Comparison of ENCODE assay signal across 18 cellular contexts in genomic region chr12:121641343-121641630, GRCh38. TPM values are rescaled to one million over a fixed set of nuclear protein-coding genes. Genes with fewer than 3 reads are reported as not detected.
A peak's percentile ranks its signal among the peaks of the same experiment; 100 is the strongest.
DNase-seq lines count a peak whose midpoint lies in the region; ATAC-seq and TF ChIP-seq lines count a peak whose summit lies in the region.
"Had no signal": no experiment of that assay in that cellular context is flagged by ENCODE, and none has a peak within 500 bp of the region (broad histone marks: within the 10 kb centered on the region; RNA-seq: fewer than 3 reads in every experiment).

No MANE protein-coding gene starts in this region.

- H3K4me2 ChIP-seq in H9 (ENCODE audit: insufficient read depth, insufficient read length, low read length) = no peak overlapping the region

- peak overlapping the region; percentile 86 for H3K27ac Mint-ChIP-seq in activated naive CD8-positive, alpha-beta T cell
- H3K27ac Mint-ChIP-seq in activated naive CD8-positive, alpha-beta T cell treated with anti-CD3 and anti-CD28 coated beads for 36 hours = no peak overlapping the region
- H3K27ac Mint-ChIP-seq in H9 = peak overlapping the region in 2 of 3 experiments; percentile 61 to 62; a peak in 3 of 7 replicates
- peak overlapping the region; percentile 18 for H3K27ac Mint-ChIP-seq in activated naive CD8-positive, alpha-beta T cell treated with anti-CD3 and anti-CD28 coated beads, Interleukin-2, amount 50 U/mL, for 24 hours
- peak overlapping the region; percentile 50 for H3K27ac Mint-ChIP-seq in neural crest cell (ENCODE audit: unreplicated experiment)

- H3K27me3 Mint-ChIP-seq in activated naive CD8-positive, alpha-beta T cell = no peaks in the 10 kb centered on the region
- H3K27me3 Mint-ChIP-seq in activated naive CD8-positive, alpha-beta T cell treated with anti-CD3 and anti-CD28 coated beads for 36 hours = no peaks in the 10 kb centered on the region
- H3K27me3 Mint-ChIP-seq in H9 (ENCODE audit: low read depth) = no peaks in the 10 kb centered on the region
- H3K27me3 Mint-ChIP-seq in activated naive CD8-positive, alpha-beta T cell treated with anti-CD3 and anti-CD28 coated beads, Interleukin-2, amount 50 U/mL, for 24 hours = no peaks in the 10 kb centered on the region
- H3K27me3 Mint-ChIP-seq in neural crest cell (ENCODE audit: low read depth) = no peaks in the 10 kb centered on the region

- H3K9ac ChIP-seq in H9 (ENCODE audit: extremely low read depth, insufficient read length, low read length) = no peak overlapping the region

- H2BK120ac ChIP-seq in H9 (ENCODE audit: low read depth, low read length, poor library complexity, severe bottlenecking) = no peak overlapping the region

- H3K4me3 Mint-ChIP-seq in activated naive CD8-positive, alpha-beta T cell = no peak overlapping the region
- no peak overlapping the region for H3K4me3 Mint-ChIP-seq in activated naive CD8-positive, alpha-beta T cell treated with anti-CD3 and anti-CD28 coated beads for 36 hours
- H3K4me3 Mint-ChIP-seq in H9 (no peak overlapping the region), neural crest cell (no peak overlapping the region)
- no peak overlapping the region for H3K4me3 Mint-ChIP-seq in activated naive CD8-positive, alpha-beta T cell treated with anti-CD3 and anti-CD28 coated beads, Interleukin-2, amount 50 U/mL, for 24 hours

- no peak overlapping the region for H2BK20ac ChIP-seq in H9 (ENCODE audit: low read depth, low read length, poor library complexity, severe bottlenecking)

- no peak overlapping the region for H3T11ph ChIP-seq in H9 (ENCODE audit: low read length)

- H4K91ac ChIP-seq in H9 (ENCODE audit: insufficient read length, low read depth, low read length) = no peak overlapping the region

- no peak overlapping the region for H3K23ac ChIP-seq in H9 (ENCODE audit: insufficient read length, low read depth, low read length)

- H3K36me3 Mint-ChIP-seq in activated naive CD8-positive, alpha-beta T cell = no peaks in the 10 kb centered on the region
- peaks cover 25% of the 10 kb centered on the region for H3K36me3 Mint-ChIP-seq in activated naive CD8-positive, alpha-beta T cell treated with anti-CD3 and anti-CD28 coated beads for 36 hours
- H3K36me3 Mint-ChIP-seq in H9 (ENCODE audit: insufficient read depth in 1 of 3, low read depth in 3 of 3) = peaks cover 4 to 24% (median 15%) of the 10 kb centered on the region in 3 experiments; a peak in 6 of 7 replicates
- peaks cover 21% of the 10 kb centered on the region for H3K36me3 Mint-ChIP-seq in activated naive CD8-positive, alpha-beta T cell treated with anti-CD3 and anti-CD28 coated beads, Interleukin-2, amount 50 U/mL, for 24 hours (ENCODE audit: low read depth)
- no peaks in the 10 kb centered on the region for H3K36me3 Mint-ChIP-seq in neural crest cell (ENCODE audit: low read depth)

- no peak overlapping the region for H2BK5ac ChIP-seq in H9 (ENCODE audit: insufficient read length, low read length)

- no peak overlapping the region for H4K5ac ChIP-seq in H9 (ENCODE audit: insufficient read length, low read depth, low read length)

- no CpG with 5 or more reads among the region's 18 CpGs for whole genome bisulfite sequencing in H9 (ENCODE audit: extremely low coverage, insufficient read length, low lambda C conversion rate)

- no peak overlapping the region for H2BK12ac ChIP-seq in H9 (ENCODE audit: insufficient read length, low read depth, low read length)

- no peak for TF ChIP-seq CTCF in H9 (conservative IDR thresholded peaks at IDR 0.05)
- no peak for TF ChIP-seq CTCF in neural crest cell (conservative IDR thresholded peaks at IDR 0.05)

- H4K8ac ChIP-seq in H9 (replicated peaks; ENCODE audit: insufficient read length, low read depth, low read length) = no peak overlapping the region

- no peak overlapping the region for H3K14ac ChIP-seq in H9 (ENCODE audit: insufficient read depth, low read length)

- no peak for ATAC-seq in activated naive CD8-positive, alpha-beta T cell treated with anti-CD3 and anti-CD28 coated beads, Interleukin-2, amount 50 U/mL, for 24 hours
- ATAC-seq in HG02884 (IDR thresholded peaks at IDR 0.05; ENCODE audit: unreplicated experiment) = no peak

- no peaks in the 10 kb centered on the region for H3K27me3 ChIP-seq in H9 (ENCODE audit: insufficient read depth, low read length)
- H3K27me3 ChIP-seq in effector memory CD4-positive, alpha-beta T cell (replicated peaks; ENCODE audit: control insufficient read depth, insufficient read depth, low read length, poor library complexity, severe bottlenecking) = no peaks in the 10 kb centered on the region

- H2BK15ac ChIP-seq in H9 (ENCODE audit: low read depth, low read length) = no peak overlapping the region

- no peak overlapping the region for H3K4ac ChIP-seq in H9 (ENCODE audit: low read depth, low read length)

- no peak overlapping the region for H3K56ac ChIP-seq in H9 (ENCODE audit: insufficient read length, low read depth, low read length)

- H3K9me3 ChIP-seq in H9 (ENCODE audit: control insufficient read depth, low read depth, low read length) = no peaks in the 10 kb centered on the region
- no peaks in the 10 kb centered on the region for H3K9me3 ChIP-seq in effector memory CD4-positive, alpha-beta T cell (ENCODE audit: control insufficient read depth, low read length)
- H3K9me3 ChIP-seq: Caco-2, HAP-1 had no signal

- no peak overlapping the region for H3K4me3 ChIP-seq in effector memory CD4-positive, alpha-beta T cell (ENCODE audit: insufficient read depth, low read depth, low read length, poor library complexity, severe bottlenecking)
- H3K4me3 ChIP-seq: HAP-1 had no signal

- H3K79me1 ChIP-seq in H9 (ENCODE audit: insufficient read depth, low read depth, low read length, poor library complexity, severe bottlenecking) = peaks cover 11% of the 10 kb centered on the region

- no peak overlapping the region for H2AK5ac ChIP-seq in H9 (ENCODE audit: insufficient read length, low read length)

- no peaks in the 10 kb centered on the region; the same call in 1 of the 2 replicates for H3K4me1 ChIP-seq in H9 (ENCODE audit: insufficient read depth, low read length)
- peaks cover 18% of the 10 kb centered on the region for H3K4me1 ChIP-seq in effector memory CD4-positive, alpha-beta T cell (ENCODE audit: control insufficient read depth, insufficient read depth, low read length, poor library complexity, severe bottlenecking)
- H3K4me1 ChIP-seq: Caco-2 had no signal

- no peaks in the 10 kb centered on the region for H4K20me1 ChIP-seq in H9 (ENCODE audit: control insufficient read depth, insufficient read depth, insufficient read length)

- no peak for DNase-seq in activated naive CD8-positive, alpha-beta T cell treated with anti-CD3 and anti-CD28 coated beads for 36 hours
- no peak for DNase-seq in H9
- DNase-seq in activated naive CD8-positive, alpha-beta T cell treated with anti-CD3 and anti-CD28 coated beads, Interleukin-2, amount 50 U/mL, for 24 hours = no peak
- no peak for DNase-seq in neural crest cell (ENCODE audit: low read depth, low spot score)
- no peak for DNase-seq in effector memory CD4-positive, alpha-beta T cell
- DNase-seq in cerebellum (ENCODE audit: low spot score) = no peak
- DNase-seq: C1 segment of cervical spinal cord, Caco-2, NCI-H1436 treated with DMSO at 0.1 percent for 48 hours, NCI-H2081, NCI-H2227 treated with DMSO at 0.1 percent for 48 hours, NCI-H524 treated with DMSO at 0.1 percent for 48 hours, OCI-M1, RPMI8226 had no signal

- H3K23me2 ChIP-seq in H9 (ENCODE audit: insufficient read length, low read depth, low read length, poor library complexity, severe bottlenecking) = peaks cover 3% of the 10 kb centered on the region

- H3K27ac ChIP-seq in H9 (ENCODE audit: insufficient read length, low read depth, low read length) = no peak overlapping the region
- no peak overlapping the region for H3K27ac ChIP-seq in effector memory CD4-positive, alpha-beta T cell (ENCODE audit: insufficient read depth, low read length, poor library complexity, severe bottlenecking)

- H3K79me2 ChIP-seq in H9 (ENCODE audit: insufficient read depth, low read length) = peaks cover 2% of the 10 kb centered on the region; the same call in 1 of the 2 replicates

- no peak overlapping the region for H2AFZ ChIP-seq in H9 (ENCODE audit: low read length)

- H3K4me1 Mint-ChIP-seq in activated naive CD8-positive, alpha-beta T cell (ENCODE audit: low read depth) = peaks cover 28% of the 10 kb centered on the region
- peaks cover 22% of the 10 kb centered on the region for H3K4me1 Mint-ChIP-seq in activated naive CD8-positive, alpha-beta T cell treated with anti-CD3 and anti-CD28 coated beads for 36 hours
- H3K4me1 Mint-ChIP-seq in H9 = peaks cover 2 to 12% of the 10 kb centered on the region in 2 experiments; a peak in 3 of 4 replicates
- H3K4me1 Mint-ChIP-seq in activated naive CD8-positive, alpha-beta T cell treated with anti-CD3 and anti-CD28 coated beads, Interleukin-2, amount 50 U/mL, for 24 hours = peaks cover 30% of the 10 kb centered on the region
- H3K4me1 Mint-ChIP-seq in neural crest cell = no peaks in the 10 kb centered on the region

- H3K9me3 Mint-ChIP-seq in activated naive CD8-positive, alpha-beta T cell (ENCODE audit: low read depth) = no peaks in the 10 kb centered on the region
- no peaks in the 10 kb centered on the region for H3K9me3 Mint-ChIP-seq in activated naive CD8-positive, alpha-beta T cell treated with anti-CD3 and anti-CD28 coated beads for 36 hours
- H3K9me3 Mint-ChIP-seq in H9 (no peaks in the 10 kb centered on the region), neural crest cell (no peaks in the 10 kb centered on the region)
- no peaks in the 10 kb centered on the region for H3K9me3 Mint-ChIP-seq in activated naive CD8-positive, alpha-beta T cell treated with anti-CD3 and anti-CD28 coated beads, Interleukin-2, amount 50 U/mL, for 24 hours

- H3K36me3 ChIP-seq in effector memory CD4-positive, alpha-beta T cell (ENCODE audit: control insufficient read depth, insufficient read depth, low read length) = peaks cover 17% of the 10 kb centered on the region

- H3K18ac ChIP-seq in H9 (ENCODE audit: insufficient read length, low read depth, low read length) = no peak overlapping the region

RNA-seq across cellular contexts. Expression of gene ORAI1, which starts 15.0 kb away (rescaled TPM):
- 10 to 100 TPM; 44.0 to 44.4 TPM for total RNA-seq in activated naive CD8-positive, alpha-beta T cell treated with anti-CD3 and anti-CD28 coated beads for 36 hours
- total RNA-seq in H9 (2021) (24.7 and 26.3 TPM in 2 replicates), neural crest cell (13.7 and 15.1 TPM in 2 replicates), cerebellum (4.0 TPM)

RNA-seq across cellular contexts. Expression of gene MORN3, which starts 28.2 kb away (rescaled TPM):
- 1 to 10 TPM; 1.8 to 1.9 TPM for total RNA-seq in activated naive CD8-positive, alpha-beta T cell treated with anti-CD3 and anti-CD28 coated beads for 36 hours
- total RNA-seq in H9 (2021) (0.24 and 0.37 TPM in 2 replicates), neural crest cell (0.57 and 0.63 TPM in 2 replicates), cerebellum (1.6 TPM)
- total RNA-seq: SK-MEL-5 had no signal
